In genomic region chr16:424623-425081, GRCh38 we compare ENCODE assay signal across 8 cellular contexts. TPM values are rescaled to one million over a fixed set of nuclear protein-coding genes. Genes with fewer than 3 reads are reported as not detected.
DNase-seq lines count a peak whose midpoint lies in the region; ATAC-seq, FAIRE-seq and TF ChIP-seq lines count a peak whose summit lies in the region.

No MANE protein-coding gene starts in this region.

- RAD21 ChIA-PET in GM12878 (lab: Charles Lee; ENCODE audit: unreplicated experiment) = interaction anchor here (1.0 kb wide), 1 partner anchor 103 kb away, joined by 3 read pairs; the partner anchor contains the start of gene CAPN15

- FAIRE-seq in GM12878 (lab: Jason Lieb, UNC) = no peak

- peak overlapping the region in 1 of 3 donors; percentile 92 for H3K27ac Mint-ChIP-seq in IgD-negative memory B cell

- H3K4me3 ChIP-seq in GM12878 = peak overlapping the region; percentile 65

- in situ Hi-C loops in GM12878 (cut with MboI) = no loop called here

- ATAC-seq in GM12878 (no peak; the same call in 2 of the 3 replicates), left colon (peak; percentile 58), GM21717 (IDR thresholded peaks at IDR 0.05; ENCODE audit: unreplicated experiment) (no peak)

- H3K27ac ChIP-seq in C4-2B (peak overlapping the region; percentile 65), GM12878 (ENCODE audit: control insufficient read depth, insufficient read depth) (no peak overlapping the region), substantia nigra (ENCODE audit: low read depth, low read length, poor library complexity, severe bottlenecking) (peak overlapping the region; percentile 83)

- no peak for TF ChIP-seq POLR2A in GM12878 (IDR thresholded peaks at IDR 0.05; ENCODE audit: low read depth, low read length)

- CTCF ChIA-PET in GM12878 (lab: Yijun Ruan, JAX) = no interaction called here

- intact Hi-C loops in GM12878 (cut with micrococcal nuclease; ENCODE audit: unreplicated experiment) (no loop called here), left colon (cut with DNase I, micrococcal nuclease) (no loop called here)

- BruUV-seq in GM12878 (replicated peaks; lab: Mats Ljungman, UMichigan) = no TSS peak

- peaks cover 7% of the 10 kb centered on the region for H3K36me3 Mint-ChIP-seq in IgD-negative memory B cell

- POLR2A ChIA-PET in GM12878 (lab: Charles Lee) = interaction anchor here (1.4 kb wide), 1 partner anchor 16 kb away, joined by 4 read pairs; no protein-coding TSS in a partner anchor

- H3K36me3 ChIP-seq in GM12878 (ENCODE audit: control insufficient read depth in 2 of 2, insufficient read depth in 2 of 2, low read length in 1 of 2) = no peaks in the 10 kb centered on the region

- peaks cover 15% of the 10 kb centered on the region for H3K27me3 Mint-ChIP-seq in IgD-negative memory B cell

- DNase-seq in GM12878 (ENCODE audit: low read depth, low spot score) (no peak), left colon (peak in 1 of 2 donors; percentile 60), substantia nigra (lab: John Stamatoyannopoulos, UW) (peak in 25 of 49 donors; percentile 30 to 78 (median 59)), hepatic stellate cell (ENCODE audit: low spot score) (no peak), iPS-NIHi7 (ENCODE audit: extremely low spot score) (no peak)

- peaks cover 11% of the 10 kb centered on the region for H3K79me2 ChIP-seq in GM12878 (ENCODE audit: control insufficient read depth, insufficient read depth, low read length)

- H3K9ac ChIP-seq in GM12878 (ENCODE audit: control insufficient read depth, insufficient read depth, low read length) = peak overlapping the region; percentile 43; the same call in 1 of the 2 replicates

- TF ChIP-seq CTCF in C4-2B (conservative IDR thresholded peaks at IDR 0.05) (no peak), GM12878 (IDR thresholded peaks at IDR 0.05 in 2 of 3, conservative IDR thresholded peaks at IDR 0.05 in 1 of 3; ENCODE audit: control insufficient read depth in 2 of 3, extremely low read depth in 1 of 3, insufficient read depth in 1 of 3, low read depth in 3 of 3, low read length in 3 of 3) (no peak)

- peaks cover 0 to 3% of the 10 kb centered on the region in 2 experiments; a peak in 1 of 4 replicates for H3K27me3 ChIP-seq in GM12878 (replicated peaks in 1 of 2; ENCODE audit: control insufficient read depth in 2 of 2, insufficient read depth in 2 of 2, low read length in 1 of 2)

- no peak for TF ChIP-seq EP300 in GM12878 (IDR thresholded peaks at IDR 0.05; ENCODE audit: borderline replicate concordance in 1 of 2, control insufficient read depth in 1 of 2, low read depth in 2 of 2, low read length in 2 of 2)

- H3K4me1 ChIP-seq in GM12878 (ENCODE audit: control insufficient read depth, insufficient read depth, low read length) = peaks cover 15% of the 10 kb centered on the region

- H3K4me2 ChIP-seq in GM12878 (ENCODE audit: control insufficient read depth, insufficient read depth) = peak overlapping the region; percentile 99

- WGBS in GM12878 (ENCODE audit: insufficient coverage, insufficient replicate concordance, low lambda C conversion rate, missing lambda C conversion rate) = 22% methylated on average over 31 of the region's 31 CpGs

- SMC1A ChIA-PET in GM12878 (lab: Charles Lee; ENCODE audit: uncharacterized antibody, unreplicated experiment) = no interaction called here

- H3K4me3 Mint-ChIP-seq in IgD-negative memory B cell = peak overlapping the region; percentile 76 to 98 (median 92)

- H3K9me3 Mint-ChIP-seq in IgD-negative memory B cell = peaks cover 0 to 2% (median 0%) of the 10 kb centered on the region in 3 donors

- no peaks in the 10 kb centered on the region for H4K20me1 ChIP-seq in GM12878 (ENCODE audit: control insufficient read depth, insufficient read depth)

- TF ChIP-seq RAD21 in GM12878 (IDR thresholded peaks at IDR 0.05; ENCODE audit: insufficient read depth, low read depth, low read length) = no peak

- peaks cover 16 to 23% (median 21%) of the 10 kb centered on the region in 3 donors for H3K4me1 Mint-ChIP-seq in IgD-negative memory B cell

- H3K9me3 ChIP-seq in GM12878 (replicated peaks; ENCODE audit: control insufficient read depth, insufficient read depth, low read length) = no peaks in the 10 kb centered on the region

- H2AFZ ChIP-seq in GM12878 (ENCODE audit: control insufficient read depth, low read depth, low read length) = peak overlapping the region; percentile 96

RNA-seq across cellular contexts. Expression of gene RAB11FIP3, which starts 0.8 kb away (rescaled TPM):
- polyA plus RNA-seq in IgD-negative memory B cell = 1.9 TPM
- 79.4 and 83.5 TPM in 2 replicates for total RNA-seq in GM12878 (2013; cell fraction: nucleolus; rRNA removed)
- 11.3 and 11.4 TPM in 2 replicates for total RNA-seq in GM12878 (2014; rRNA removed)
- 9.1 and 9.8 TPM in 2 replicates for total RNA-seq in GM12878 (2014; rRNA removed; fragmentation: Illumina TruSeq; extraction: Trizol)
- total RNA-seq in GM12878 (2021) = 25.6 and 27.3 TPM in 2 replicates
- polyA plus RNA-seq in GM12878 (2011; ENCODE audit: low read depth) = 5.8 TPM
- 5.3 and 6.3 TPM in 2 replicates for polyA plus RNA-seq in GM12878 (2011; rRNA removed)
- polyA plus RNA-seq in GM12878 (2011; cell fraction: cytosol; rRNA removed) = 7.6 and 7.7 TPM in 2 replicates
- polyA plus RNA-seq in GM12878 (2011; cell fraction: nucleus; rRNA removed) = 34.2 and 58.7 TPM in 2 replicates
- polyA plus RNA-seq in GM12878 (2012) = 17.0 and 20.0 TPM in 2 replicates
- polyA plus RNA-seq in GM12878 (2014; fragmentation: Illumina TruSeq; extraction: Trizol) = 3.3 and 9.2 TPM in 2 replicates
- 1 to 10 TPM; 1.2 to 1.3 TPM for polyA plus RNA-seq in GM12878 (2014; fragmentation: Nextera tagmentation; extraction: Ambion mirVana)
- polyA plus RNA-seq in GM12878 (2014; rRNA removed) = 17.1 and 22.4 TPM in 2 replicates
- polyA plus RNA-seq in GM12878 (2016; fragmentation: Nextera tagmentation; extraction: Ambion mirVana) = 1 to 10 TPM; 1.5 to 1.7 TPM
- 7.0 and 16.6 TPM in 2 replicates for polyA minus RNA-seq in GM12878 (2011; rRNA and poly(A)+ RNA removed)
- polyA minus RNA-seq in GM12878 (2011; cell fraction: cytosol; rRNA and poly(A)+ RNA removed) = 7.1 and 7.3 TPM in 2 replicates
- polyA minus RNA-seq in GM12878 (2011; cell fraction: nucleus; rRNA and poly(A)+ RNA removed) = 8.1 and 17.4 TPM in 2 replicates
- total RNA-seq in left colon = 10 to 100 TPM; 21.2 to 23.2 TPM

RNA-seq across cellular contexts. Expression of gene DECR2, which starts 23.0 kb away (rescaled TPM):
- polyA plus RNA-seq in IgD-negative memory B cell = 7.2 TPM
- 5.9 and 9.1 TPM in 2 replicates for total RNA-seq in GM12878 (2013; cell fraction: nucleolus; rRNA removed)
- 7.2 and 8.0 TPM in 2 replicates for total RNA-seq in GM12878 (2014; rRNA removed)
- 4.0 and 4.7 TPM in 2 replicates for total RNA-seq in GM12878 (2014; rRNA removed; fragmentation: Illumina TruSeq; extraction: Trizol)
- total RNA-seq in GM12878 (2021) = 13.0 and 13.1 TPM in 2 replicates
- 4.2 TPM for polyA plus RNA-seq in GM12878 (2011; ENCODE audit: low read depth)
- 2.0 TPM in 2 replicates for polyA plus RNA-seq in GM12878 (2011; rRNA removed)
- 4.1 and 7.0 TPM in 2 replicates for polyA plus RNA-seq in GM12878 (2011; cell fraction: cytosol; rRNA removed)
- 15.3 and 20.1 TPM in 2 replicates for polyA plus RNA-seq in GM12878 (2011; cell fraction: nucleus; rRNA removed)
- polyA plus RNA-seq in GM12878 (2012) = 5.8 and 8.8 TPM in 2 replicates
- 2.9 and 3.1 TPM in 2 replicates for polyA plus RNA-seq in GM12878 (2014; fragmentation: Illumina TruSeq; extraction: Trizol)
- polyA plus RNA-seq in GM12878 (2014; fragmentation: Nextera tagmentation; extraction: Ambion mirVana) = 1 to 10 TPM in 1 of 2 experiments, under 1 TPM in 1; 0.53 to 1.8 TPM
- polyA plus RNA-seq in GM12878 (2014; rRNA removed) = 20.3 and 21.5 TPM in 2 replicates
- polyA plus RNA-seq in GM12878 (2016; fragmentation: Nextera tagmentation; extraction: Ambion mirVana) = 10 to 100 TPM; 16.1 to 16.4 TPM
- 0.80 and 0.98 TPM in 2 replicates for polyA minus RNA-seq in GM12878 (2011; rRNA and poly(A)+ RNA removed)
- 3.9 and 4.1 TPM in 2 replicates for polyA minus RNA-seq in GM12878 (2011; cell fraction: cytosol; rRNA and poly(A)+ RNA removed)
- 1.5 and 2.6 TPM in 2 replicates for polyA minus RNA-seq in GM12878 (2011; cell fraction: nucleus; rRNA and poly(A)+ RNA removed)
- 10 to 100 TPM; 60.6 to 61.8 TPM for total RNA-seq in left colon

RNA-seq across cellular contexts. Expression of gene NME4, which starts 27.7 kb away (rescaled TPM):
- polyA plus RNA-seq in IgD-negative memory B cell (106 TPM), GM12878 (2011; rRNA removed) (5.0 and 11.1 TPM in 2 replicates), GM12878 (2014; fragmentation: Illumina TruSeq; extraction: Trizol) (28.2 and 60.5 TPM in 2 replicates), GM12878 (2014; fragmentation: Nextera tagmentation; extraction: Ambion mirVana) (10 to 100 TPM; 11.0 to 15.3 TPM), GM12878 (2014; rRNA removed) (235 and 245 TPM in 2 replicates), GM12878 (2016; fragmentation: Nextera tagmentation; extraction: Ambion mirVana) (100 to 1,000 TPM; 132 to 161 TPM)
- 20.8 and 21.3 TPM in 2 replicates for total RNA-seq in GM12878 (2013; cell fraction: nucleolus; rRNA removed)
- total RNA-seq in GM12878 (2014; rRNA removed) (123 and 142 TPM in 2 replicates), GM12878 (2014; rRNA removed; fragmentation: Illumina TruSeq; extraction: Trizol) (60.4 and 63.0 TPM in 2 replicates), GM12878 (2021) (133 and 141 TPM in 2 replicates), left colon (10 to 100 TPM; 38.4 to 39.1 TPM)
- polyA plus RNA-seq in GM12878 (2011; ENCODE audit: low read depth) = 39.2 TPM
- polyA plus RNA-seq in GM12878 (2011; cell fraction: cytosol; rRNA removed) = 14.1 and 21.2 TPM in 2 replicates
- polyA plus RNA-seq in GM12878 (2011; cell fraction: nucleus; rRNA removed) = 11.7 and 12.6 TPM in 2 replicates
- polyA plus RNA-seq in GM12878 (2012) = 101 and 103 TPM in 2 replicates
- 2.3 and 4.6 TPM in 2 replicates for polyA minus RNA-seq in GM12878 (2011; rRNA and poly(A)+ RNA removed)
- polyA minus RNA-seq in GM12878 (2011; cell fraction: cytosol; rRNA and poly(A)+ RNA removed) = 12.4 and 18.3 TPM in 2 replicates
- 1.5 and 2.6 TPM in 2 replicates for polyA minus RNA-seq in GM12878 (2011; cell fraction: nucleus; rRNA and poly(A)+ RNA removed)

RNA-seq across cellular contexts. Expression of gene PGAP6, which starts 42.9 kb away (rescaled TPM):
- polyA plus RNA-seq in IgD-negative memory B cell (7.3 TPM), GM12878 (2011; rRNA removed) (10.9 and 32.0 TPM in 2 replicates), GM12878 (2014; fragmentation: Illumina TruSeq; extraction: Trizol) (2.8 and 12.6 TPM in 2 replicates), GM12878 (2014; fragmentation: Nextera tagmentation; extraction: Ambion mirVana) (1 to 10 TPM in 1 of 2 experiments, under 1 TPM in 1; 0.76 to 2.9 TPM), GM12878 (2014; rRNA removed) (44.4 and 58.3 TPM in 2 replicates), GM12878 (2016; fragmentation: Nextera tagmentation; extraction: Ambion mirVana) (1 to 10 TPM; 3.7 to 5.6 TPM)
- 38.0 and 48.1 TPM in 2 replicates for total RNA-seq in GM12878 (2013; cell fraction: nucleolus; rRNA removed)
- total RNA-seq in GM12878 (2014; rRNA removed) (42.5 and 48.8 TPM in 2 replicates), GM12878 (2014; rRNA removed; fragmentation: Illumina TruSeq; extraction: Trizol) (19.7 and 24.2 TPM in 2 replicates), GM12878 (2021) (40.7 and 43.5 TPM in 2 replicates), left colon (100 to 1,000 TPM; 116 to 130 TPM)
- polyA plus RNA-seq in GM12878 (2011; ENCODE audit: low read depth) = 8.8 TPM
- 87.8 and 103 TPM in 2 replicates for polyA plus RNA-seq in GM12878 (2011; cell fraction: cytosol; rRNA removed)
- 103 and 128 TPM in 2 replicates for polyA plus RNA-seq in GM12878 (2011; cell fraction: nucleus; rRNA removed)
- polyA plus RNA-seq in GM12878 (2012) = 28.8 and 33.5 TPM in 2 replicates
- 79.7 and 138 TPM in 2 replicates for polyA minus RNA-seq in GM12878 (2011; rRNA and poly(A)+ RNA removed)
- 32.0 and 38.6 TPM in 2 replicates for polyA minus RNA-seq in GM12878 (2011; cell fraction: cytosol; rRNA and poly(A)+ RNA removed)
- polyA minus RNA-seq in GM12878 (2011; cell fraction: nucleus; rRNA and poly(A)+ RNA removed) = 24.1 and 43.6 TPM in 2 replicates

RNA-seq across cellular contexts. Expression of gene MRPL28, which starts 54.3 kb away (rescaled TPM):
- polyA plus RNA-seq in IgD-negative memory B cell (69.8 TPM), GM12878 (2011; rRNA removed) (74.1 and 113 TPM in 2 replicates), GM12878 (2014; fragmentation: Illumina TruSeq; extraction: Trizol) (33.3 and 105 TPM in 2 replicates), GM12878 (2014; fragmentation: Nextera tagmentation; extraction: Ambion mirVana) (10 to 100 TPM in 1 of 2 experiments, 1 to 10 TPM in 1; 1.6 to 17.9 TPM), GM12878 (2014; rRNA removed) (169 and 186 TPM in 2 replicates), GM12878 (2016; fragmentation: Nextera tagmentation; extraction: Ambion mirVana) (100 to 1,000 TPM; 165 to 185 TPM)
- total RNA-seq in GM12878 (2013; cell fraction: nucleolus; rRNA removed) = 15.1 and 16.4 TPM in 2 replicates
- total RNA-seq in GM12878 (2014; rRNA removed) (146 and 151 TPM in 2 replicates), GM12878 (2014; rRNA removed; fragmentation: Illumina TruSeq; extraction: Trizol) (70.1 and 75.0 TPM in 2 replicates), GM12878 (2021) (107 and 115 TPM in 2 replicates), left colon (10 to 100 TPM; 47.7 to 48.2 TPM)
- polyA plus RNA-seq in GM12878 (2011; ENCODE audit: low read depth) = 33.5 TPM
- 182 and 250 TPM in 2 replicates for polyA plus RNA-seq in GM12878 (2011; cell fraction: cytosol; rRNA removed)
- 108 and 155 TPM in 2 replicates for polyA plus RNA-seq in GM12878 (2011; cell fraction: nucleus; rRNA removed)
- 66.3 and 76.9 TPM in 2 replicates for polyA plus RNA-seq in GM12878 (2012)
- polyA minus RNA-seq in GM12878 (2011; rRNA and poly(A)+ RNA removed) = 49.0 and 63.2 TPM in 2 replicates
- 25.3 and 25.8 TPM in 2 replicates for polyA minus RNA-seq in GM12878 (2011; cell fraction: cytosol; rRNA and poly(A)+ RNA removed)
- 11.0 and 16.1 TPM in 2 replicates for polyA minus RNA-seq in GM12878 (2011; cell fraction: nucleus; rRNA and poly(A)+ RNA removed)

Comparison
In these comparisons a context has a peak if more than half of its experiments do, and no peak if none do; other contexts are left out.
1. DNase-seq: peak in substantia nigra (25 of 49); none in GM12878 (single experiment), hepatic stellate cell (single experiment) and iPS-NIHi7 (single experiment).
2. RNA of gene DECR2, which starts 23.0 kb away (total RNA-seq): 60.6 to 61.8 TPM in left colon; 4.0 to 13.1 TPM in GM12878; every median in the first group is over 4 times any median in the second.